22 cellular contexts compared by ENCODE assay signal in the genomic region with DNA sequence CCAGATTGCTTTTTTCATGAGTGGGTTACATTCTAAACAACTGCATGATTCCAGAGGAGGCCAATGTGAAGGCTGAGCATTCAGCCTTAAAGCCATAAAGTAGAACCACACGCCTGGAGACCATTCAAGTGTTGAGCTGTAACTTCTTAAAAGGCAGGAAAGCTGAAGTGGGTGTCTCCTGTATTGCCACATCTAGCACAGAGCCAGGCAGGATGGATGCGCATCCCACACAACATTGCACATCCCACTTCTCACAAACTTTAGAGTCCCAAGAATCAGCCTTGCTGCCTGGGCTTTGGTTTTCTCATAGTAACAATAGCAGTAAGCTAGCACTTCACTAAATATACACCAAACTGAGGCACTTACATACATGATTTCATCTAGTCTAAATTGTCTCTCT.
DNase-seq lines count a peak whose midpoint lies in the region; ATAC-seq and TF ChIP-seq lines count a peak whose summit lies in the region.
"Had no signal": no experiment of that assay in that cellular context is flagged by ENCODE, and none has a peak within 500 bp of the region (broad histone marks: within the 10 kb centered on the region; RNA-seq: fewer than 3 reads in every experiment).

No MANE protein-coding gene starts in this region.

- H3K9me3 ChIP-seq in SK-N-MC (ENCODE audit: low read depth, low read length): no peaks in the 10 kb centered on the region
- H3K9me3 ChIP-seq in lower lobe of right lung: no peaks in the 10 kb centered on the region
- H3K9me3 ChIP-seq in OCI-LY7 (ENCODE audit: low read length): no peaks in the 10 kb centered on the region
- H3K9me3 ChIP-seq: MG63, SK-N-SH had no signal

- H3K27ac ChIP-seq in SK-N-MC (peak overlapping the region; percentile 75; the same call in 1 of the 2 replicates), lower lobe of right lung (no peak overlapping the region), OCI-LY7 (ENCODE audit: low read depth, low read length, poor library complexity, severe bottlenecking) (no peak overlapping the region)

- no peak overlapping the region for H3K4me3 ChIP-seq in SK-N-MC
- H3K4me3 ChIP-seq in kidney epithelial cell (ENCODE audit: low read depth, low read length): no peak overlapping the region
- no peak overlapping the region for H3K4me3 ChIP-seq in lower lobe of right lung
- no peak overlapping the region for H3K4me3 ChIP-seq in OCI-LY7 (ENCODE audit: low read depth, low read length, poor library complexity, severe bottlenecking)
- H3K4me3 ChIP-seq: MG63 had no signal

- H3K9me2 ChIP-seq in OCI-LY7 (ENCODE audit: insufficient read depth, low read length): no peaks in the 10 kb centered on the region
- H3K9me2 ChIP-seq: SK-N-SH had no signal

- no peak for TF ChIP-seq CTCF in kidney epithelial cell (IDR thresholded peaks at IDR 0.05; ENCODE audit: insufficient read depth, low read length, poor library complexity, severe bottlenecking)
- no peak for TF ChIP-seq CTCF in lower lobe of right lung (IDR thresholded peaks at IDR 0.05)
- no peak for TF ChIP-seq CTCF in OCI-LY7 (conservative IDR thresholded peaks at IDR 0.05; ENCODE audit: low read length)

- BruUV-seq in OCI-LY7 (replicated peaks; lab: Mats Ljungman, UMichigan): no TSS peak

- CTCF ChIA-PET in OCI-LY7 (lab: Charles Lee; ENCODE audit: unreplicated experiment): no interaction called here

- H3K4me2 ChIP-seq in OCI-LY7 (ENCODE audit: low read length): no peak overlapping the region
- H3K4me2 ChIP-seq: SK-N-SH had no signal

- intact Hi-C loops in lower lobe of right lung (cut with DNase I): no loop called here
- intact Hi-C loops in OCI-LY7 (cut with micrococcal nuclease; ENCODE audit: unreplicated experiment): no loop called here

- peaks cover 2% of the 10 kb centered on the region for H3K27me3 ChIP-seq in kidney epithelial cell (ENCODE audit: control insufficient read depth, insufficient read depth, low read length)
- H3K27me3 ChIP-seq in lower lobe of right lung (ENCODE audit: low read depth): no peaks in the 10 kb centered on the region
- H3K27me3 ChIP-seq: MG63 had no signal

- no peak for ATAC-seq in lower lobe of right lung
- ATAC-seq: Panc1 had no signal

- H4K20me1 ChIP-seq in OCI-LY7 (ENCODE audit: insufficient read depth, low read length): no peaks in the 10 kb centered on the region

- POLR2A ChIA-PET in OCI-LY7 (lab: Charles Lee): no interaction called here

- H3K36me3 ChIP-seq in SK-N-MC (ENCODE audit: insufficient read depth, low read length): no peaks in the 10 kb centered on the region
- H3K36me3 ChIP-seq in kidney epithelial cell (ENCODE audit: control insufficient read depth, insufficient read depth, low read length): no peaks in the 10 kb centered on the region
- no peaks in the 10 kb centered on the region for H3K36me3 ChIP-seq in lower lobe of right lung
- H3K36me3 ChIP-seq in OCI-LY7 (ENCODE audit: insufficient read depth, low read length): no peaks in the 10 kb centered on the region
- H3K36me3 ChIP-seq: MG63 had no signal

- no peak overlapping the region for H3K9ac ChIP-seq in SK-N-MC (ENCODE audit: insufficient read length)
- H3K9ac ChIP-seq: SK-N-SH had no signal

- no peaks in the 10 kb centered on the region for H3K4me1 ChIP-seq in lower lobe of right lung
- H3K4me1 ChIP-seq in OCI-LY7 (ENCODE audit: insufficient read depth, low read length, poor library complexity, severe bottlenecking): no peaks in the 10 kb centered on the region

- H3K79me2 ChIP-seq in OCI-LY7 (ENCODE audit: insufficient read depth, low read depth, low read length): no peaks in the 10 kb centered on the region

- DNase-seq in Ammon's horn (ENCODE audit: low spot score) (peak; percentile 43), SK-N-MC (ENCODE audit: low read depth, low spot score) (no peak), kidney epithelial cell (ENCODE audit: low read depth) (peak; percentile 41), superior temporal gyrus (ENCODE audit: extremely low spot score) (peak; percentile 63), lower lobe of right lung (no peak), NCI-H446 (lab: John Stamatoyannopoulos, UW) (no peak), OCI-LY7 (ENCODE audit: low spot score) (no peak)
- DNase-seq: C1 segment of cervical spinal cord; CD4-positive, alpha-beta memory T cell; COR-L47; DMS53; HCEC 1CT; KBM-7; MG63; NCI-H1105 treated with DMSO at 0.1 percent for 48 hours; NCI-H146; NCI-H1930; NCI-H2107; NCI-H526 treated with DMSO at 0.1 percent for 48 hours; SIG-M5; SK-N-SH had no signal

- no peak overlapping the region for H2AFZ ChIP-seq in OCI-LY7 (ENCODE audit: low read length)

Comparison
In these comparisons a context has a peak if more than half of its experiments do, and no peak if none do; other contexts are left out.
1. DNase-seq: peak in Ammon's horn (single experiment), kidney epithelial cell (single experiment) and superior temporal gyrus (single experiment); none in SK-N-MC (single experiment), lower lobe of right lung (single experiment), NCI-H446 (0 of 2) and OCI-LY7 (single experiment).